In genomic region chr4:128306992-128307581, GRCh38 we compare ENCODE assay signal across 14 cellular contexts.
DNase-seq lines count a peak whose midpoint lies in the region; ATAC-seq lines count a peak whose summit lies in the region.
"Had no signal": no experiment of that assay in that cellular context is flagged by ENCODE, and none has a peak within 500 bp of the region (broad histone marks: within the 10 kb centered on the region; RNA-seq: fewer than 3 reads in every experiment).

No MANE protein-coding gene starts in this region.

- ATAC-seq in GM18868 (IDR thresholded peaks at IDR 0.05; ENCODE audit: unreplicated experiment) (peak; percentile 78), GM21619 (IDR thresholded peaks at IDR 0.05; ENCODE audit: unreplicated experiment) (peak; percentile 70), HG03354 (IDR thresholded peaks at IDR 0.05; ENCODE audit: poor library complexity, severe bottlenecking, unreplicated experiment) (peak; percentile 87), HG03097 (IDR thresholded peaks at IDR 0.05; ENCODE audit: low FRiP score, unreplicated experiment) (no peak)

- DNase-seq in islet precursor cell (peak; percentile 67), MV-4-11 (lab: John Stamatoyannopoulos, UW) (no peak)
- no peak for DNase-seq in activated naive CD4-positive, alpha-beta T cell (lab: John Stamatoyannopoulos, UW)
- DNase-seq in activated CD4-positive, CD25-positive, alpha-beta regulatory T cell (lab: John Stamatoyannopoulos, UW), result no peak
- DNase-seq: activated CD4-positive, alpha-beta T cell treated with anti-CD3 and anti-CD28 coated beads, Interleukin-2, amount 50 U/mL, for 48 hours; activated naive CD8-positive, alpha-beta T cell treated with anti-CD3 and anti-CD28 coated beads for 36 hours; cortex of kidney; GDM1; naive B cell; NCI-H1436 treated with DMSO at 0.1 percent for 48 hours had no signal
